1 cellular context compared by ENCODE assay signal in the genomic region with DNA sequence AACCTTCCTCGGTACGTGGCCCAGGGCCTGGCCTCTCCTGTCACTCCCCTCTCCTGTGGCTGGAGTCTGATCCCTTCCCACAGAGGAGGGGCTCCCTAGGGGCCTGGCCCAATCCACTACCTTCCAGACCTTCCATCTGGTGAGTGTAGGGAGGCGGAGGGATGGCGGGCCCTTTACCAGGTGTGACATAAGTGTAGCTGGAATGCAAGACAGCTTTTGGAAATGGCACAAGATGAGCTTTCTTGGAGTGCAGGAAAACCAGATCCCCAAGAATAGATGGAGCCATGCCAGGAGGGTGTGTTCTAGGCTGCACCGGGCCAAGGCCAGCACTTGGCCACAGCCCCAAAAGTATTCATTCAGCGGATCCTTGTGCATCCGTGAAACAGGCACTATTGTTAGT.
TF ChIP-seq lines count a peak whose summit lies in the region.

No MANE protein-coding gene starts in this region.

TF ChIP-seq in HepG2, 621 proteins besides CTCF, POLR2A, EP300 and RAD21:
- TF ChIP-seq ZFP36L1 (CRISPR knock-in tag; IDR thresholded peaks at IDR 0.05) (no peak), GATAD2A (CRISPR knock-in tag; IDR thresholded peaks at IDR 0.05) (no peak), PHB2 (IDR thresholded peaks at IDR 0.05; ENCODE audit: partially characterized antibody) (no peak), ZNF839 (CRISPR knock-in tag; IDR thresholded peaks at IDR 0.05; ENCODE audit: borderline replicate concordance) (no peak)
